In the genomic region with DNA sequence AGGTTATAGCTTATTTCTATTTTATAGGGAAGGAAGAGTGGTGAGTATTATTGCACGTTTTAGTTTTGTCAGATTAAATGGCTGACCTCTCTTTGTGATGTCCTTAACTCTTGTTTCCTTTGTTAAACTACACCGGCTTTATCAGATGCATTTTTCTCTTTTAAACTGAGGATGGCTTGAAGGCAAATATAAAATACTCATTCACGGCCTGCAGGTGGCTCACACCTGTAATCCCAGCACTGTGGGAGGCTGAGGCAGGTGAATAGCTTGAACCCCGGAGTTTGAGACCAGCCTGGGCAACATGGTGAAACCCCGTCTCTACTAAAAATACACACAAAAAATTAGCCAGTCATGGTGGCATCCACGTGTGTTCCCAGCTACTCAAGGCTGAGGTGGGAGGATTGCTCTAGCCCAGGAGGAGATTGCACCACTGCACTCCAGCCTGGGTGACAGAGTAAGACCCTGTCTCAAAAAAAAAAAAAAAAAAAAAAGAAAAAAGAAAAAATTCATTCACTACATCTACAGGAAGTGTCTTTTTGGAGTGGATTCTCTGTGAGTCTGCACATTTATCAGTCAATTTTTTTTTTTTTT, we compare ENCODE assay signal across 12 cellular contexts. TPM values are rescaled to one million over a fixed set of nuclear protein-coding genes. Genes with fewer than 3 reads are reported as not detected.
DNase-seq lines count a peak whose midpoint lies in the region; ATAC-seq and TF ChIP-seq lines count a peak whose summit lies in the region.
"Had no signal": no experiment of that assay in that cellular context is flagged by ENCODE, and none has a peak within 500 bp of the region (broad histone marks: within the 10 kb centered on the region; RNA-seq: fewer than 3 reads in every experiment).

No MANE protein-coding gene starts in this region.

- DNase-seq in right lobe of liver (no peak), RPMI8226 (peak; percentile 46), lung (ENCODE audit: low spot score) (no peak), NAMALWA (ENCODE audit: low spot score) (no peak), cerebellar cortex (ENCODE audit: low spot score) (no peak)
- no peak for DNase-seq in effector CD4-positive, alpha-beta T cell
- DNase-seq: HCEC 1CT, KG1, NCI-H748 treated with DMSO at 0.1 percent for 48 hours had no signal

- no peak overlapping the region for H3K9ac ChIP-seq in liver (ENCODE audit: low read depth in 1 of 2, low read length in 2 of 2)

- intact Hi-C loops in right lobe of liver (cut with DNase I) = no loop called here

- no peaks in the 10 kb centered on the region for H3K9me3 ChIP-seq in liver (ENCODE audit: control insufficient read depth in 4 of 4, low read length in 3 of 4)
- no peaks in the 10 kb centered on the region for H3K9me3 ChIP-seq in right lobe of liver
- H3K9me3 ChIP-seq in lung (ENCODE audit: control insufficient read depth in 2 of 2, insufficient read depth in 1 of 2, low read length in 1 of 2) = no peaks in the 10 kb centered on the region
- H3K9me3 ChIP-seq: heart left ventricle had no signal

- H3K4me3 ChIP-seq in liver (ENCODE audit: low read depth in 1 of 3, low read length in 3 of 3) (no peak overlapping the region), right lobe of liver (no peak overlapping the region), lung (no peak overlapping the region)
- H3K4me3 ChIP-seq: heart left ventricle had no signal

- H3K27ac ChIP-seq in liver (ENCODE audit: low read depth in 1 of 2, low read length in 2 of 2) (peak overlapping the region; percentile 18 to 35), right lobe of liver (peak overlapping the region in 1 of 3 donors; percentile 52), lung (ENCODE audit: low read depth in 1 of 2, low read length in 1 of 2) (peak overlapping the region; percentile 49 to 75)

- no peak for TF ChIP-seq CTCF in liver (IDR thresholded peaks at IDR 0.05; ENCODE audit: low read depth, low read length, missing input control)
- TF ChIP-seq CTCF in right lobe of liver (IDR thresholded peaks at IDR 0.05) = peak in 1 of 4 donors; percentile 5
- no peak for TF ChIP-seq CTCF in lung (IDR thresholded peaks at IDR 0.05; ENCODE audit: control extremely low read depth, extremely low read depth)

- no peak for TF ChIP-seq POLR2A in right lobe of liver (IDR thresholded peaks at IDR 0.05)

- peaks cover 2 to 33% (median 18%) of the 10 kb centered on the region in 4 donors for H3K4me1 ChIP-seq in liver (ENCODE audit: control insufficient read depth in 4 of 4, insufficient read depth in 4 of 4, low read length in 3 of 4)
- peaks cover 0 to 29% (median 14%) of the 10 kb centered on the region in 4 donors for H3K4me1 ChIP-seq in right lobe of liver
- H3K4me1 ChIP-seq in lung (ENCODE audit: control insufficient read depth in 2 of 2, insufficient read depth in 2 of 2, low read length in 2 of 2) = peaks cover 4 to 6% of the 10 kb centered on the region in 2 donors

- 52% methylated on average over 6 of the region's 6 CpGs for whole genome bisulfite sequencing in liver
- 26% methylated on average over 5 of the region's 6 CpGs for WGBS in right lobe of liver (ENCODE audit: insufficient coverage, low coverage, low lambda C conversion rate, missing lambda C conversion rate)
- whole genome bisulfite sequencing in lung, 2 donors = 25 to 33% methylated on average over 6 of the region's 6 CpGs

- no peaks in the 10 kb centered on the region for H3K27me3 ChIP-seq in liver (ENCODE audit: control insufficient read depth in 4 of 4, insufficient read depth in 4 of 4, low read length in 3 of 4)
- no peaks in the 10 kb centered on the region for H3K27me3 ChIP-seq in right lobe of liver
- no peaks in the 10 kb centered on the region for H3K27me3 ChIP-seq in lung (ENCODE audit: control insufficient read depth, insufficient read depth)
- H3K27me3 ChIP-seq: heart left ventricle had no signal

- ATAC-seq in right lobe of liver = no peak
- ATAC-seq in lung (ENCODE audit: insufficient read depth, low FRiP score) = no peak
- no peak for ATAC-seq in HG02763 (IDR thresholded peaks at IDR 0.05; ENCODE audit: unreplicated experiment)

- TF ChIP-seq RAD21 in liver (IDR thresholded peaks at IDR 0.05) = no peak

- no peaks in the 10 kb centered on the region for H3K36me3 ChIP-seq in liver (ENCODE audit: control insufficient read depth in 4 of 4, insufficient read depth in 3 of 4, low read depth in 1 of 4, low read length in 3 of 4)
- no peaks in the 10 kb centered on the region for H3K36me3 ChIP-seq in right lobe of liver
- peaks cover 0 to 2% of the 10 kb centered on the region in 2 donors for H3K36me3 ChIP-seq in lung (ENCODE audit: control insufficient read depth in 2 of 2, insufficient read depth in 2 of 2, low read length in 2 of 2)
- H3K36me3 ChIP-seq: heart left ventricle had no signal

TF ChIP-seq in liver, 16 proteins besides CTCF, POLR2A, EP300 and RAD21:
- TF ChIP-seq NR2F2 (IDR thresholded peaks at IDR 0.05) (no peak), GABPA (IDR thresholded peaks at IDR 0.05 in 1 of 2, conservative IDR thresholded peaks at IDR 0.05 in 1 of 2) (no peak), FOXA1 (IDR thresholded peaks at IDR 0.05) (no peak), RXRA (IDR thresholded peaks at IDR 0.05) (no peak)
- TF ChIP-seq, protein P1, sequence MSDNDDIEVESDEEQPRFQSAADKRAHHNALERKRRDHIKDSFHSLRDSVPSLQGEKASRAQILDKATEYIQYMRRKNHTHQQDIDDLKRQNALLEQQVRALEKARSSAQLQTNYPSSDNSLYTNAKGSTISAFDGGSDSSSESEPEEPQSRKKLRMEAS (IDR thresholded peaks at IDR 0.05) = no peak
- TF ChIP-seq, protein P2, sequence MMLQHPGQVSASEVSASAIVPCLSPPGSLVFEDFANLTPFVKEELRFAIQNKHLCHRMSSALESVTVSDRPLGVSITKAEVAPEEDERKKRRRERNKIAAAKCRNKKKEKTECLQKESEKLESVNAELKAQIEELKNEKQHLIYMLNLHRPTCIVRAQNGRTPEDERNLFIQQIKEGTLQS (IDR thresholded peaks at IDR 0.05) = no peak

RNA-seq across cellular contexts. Expression of a gene that starts 34.8 kb away (rescaled TPM):
- total RNA-seq in liver = 10 to 100 TPM; 25.5 to 35.5 TPM
- polyA plus RNA-seq in liver = 10 to 100 TPM; 12.2 to 15.5 TPM
- 10 to 100 TPM; 16.8 to 23.9 (median 21.5) TPM for total RNA-seq in right lobe of liver
- total RNA-seq in lung = 100 to 1,000 TPM in 1 of 2 donors, 10 to 100 TPM in 1; 53.3 to 117 TPM
- polyA plus RNA-seq in lung = 10 to 100 TPM; 23.3 to 34.2 TPM

RNA-seq across cellular contexts. Expression of a gene that starts 59.9 kb away (rescaled TPM):
- total RNA-seq in liver (10 to 100 TPM; 16.2 to 23.3 TPM), right lobe of liver (10 to 100 TPM; 23.4 to 47.7 (median 31.0) TPM), lung (100 to 1,000 TPM in 1 of 2 donors, 10 to 100 TPM in 1; 70.0 to 123 TPM)
- polyA plus RNA-seq in liver (1 to 10 TPM; 7.8 to 8.1 TPM), lung (10 to 100 TPM in 1 of 2 donors, 1 to 10 TPM in 1; 9.3 to 18.5 TPM)
